In the genomic region with DNA sequence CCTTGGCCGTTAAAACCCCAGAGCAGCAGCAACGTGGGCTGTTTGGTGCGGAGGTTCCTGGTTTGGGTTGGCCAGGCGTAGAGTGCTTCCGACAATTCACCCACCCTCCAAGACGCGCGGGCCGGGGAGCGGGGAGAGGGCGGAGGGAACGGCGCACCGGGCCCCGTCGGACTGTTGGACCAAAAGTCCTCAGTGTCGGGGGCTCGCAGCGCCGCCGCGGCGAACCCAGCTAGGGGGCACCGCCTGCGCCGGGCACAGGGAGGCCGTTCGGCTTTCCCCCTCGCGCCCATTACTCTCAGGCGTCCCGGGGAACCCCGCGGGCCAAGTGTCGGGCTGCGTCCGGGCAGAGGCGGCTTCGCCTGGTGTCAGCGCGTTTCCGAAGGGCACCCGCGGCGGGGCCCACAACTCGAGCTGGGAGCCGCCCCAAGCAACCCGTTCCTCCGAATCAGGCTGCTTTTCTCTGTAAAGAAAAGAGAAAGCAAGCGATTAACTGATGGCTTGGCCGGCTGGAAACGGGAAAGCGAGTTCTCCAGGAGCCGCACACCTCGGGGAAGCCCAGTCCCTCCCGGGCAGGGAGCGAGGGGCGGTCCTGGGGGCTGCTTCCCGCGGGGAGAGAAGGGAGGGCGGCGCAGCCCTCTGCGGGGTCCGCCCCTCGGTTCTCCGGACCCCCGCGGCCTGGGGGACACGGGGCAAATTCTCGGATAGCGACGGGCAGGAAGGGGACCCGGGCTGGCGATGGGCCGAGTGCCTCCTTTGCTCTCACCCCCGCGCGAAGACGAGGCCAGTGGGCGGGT, we compare ENCODE assay signal across 8 cellular contexts.
DNase-seq lines count a peak whose midpoint lies in the region; ATAC-seq, FAIRE-seq and TF ChIP-seq lines count a peak whose summit lies in the region.

No MANE protein-coding gene starts in this region.

- no peak overlapping the region for H3K27ac ChIP-seq in RWPE2 (ENCODE audit: poor library complexity, severe bottlenecking)
- no peak overlapping the region for H3K27ac ChIP-seq in astrocyte (ENCODE audit: low read depth, low read length)
- peak overlapping the region in 16 of 21 experiments; percentile 28 to 89 (median 67) for H3K27ac ChIP-seq in skin epidermis

- H3K27ac Mint-ChIP-seq in astrocyte (ENCODE audit: unreplicated experiment) = no peak overlapping the region

- peaks cover 11% of the 10 kb centered on the region for H3K4me1 Mint-ChIP-seq in astrocyte (ENCODE audit: low read depth, unreplicated experiment)

- peak overlapping the region; percentile 59 for H3K4me3 ChIP-seq in GM06990 (replicated peaks; ENCODE audit: low read depth, low read length)
- peak overlapping the region; percentile 36 for H3K4me3 ChIP-seq in RWPE2 (ENCODE audit: severe bottlenecking)
- peak overlapping the region; percentile 49 for H3K4me3 ChIP-seq in astrocyte (ENCODE audit: insufficient read depth, low read depth, low read length)
- peak overlapping the region; percentile 63 for H3K4me3 ChIP-seq in iPS-18c (ENCODE audit: insufficient read depth, low read depth, low read length)
- H3K4me3 ChIP-seq in skin epidermis = peak overlapping the region; percentile 34 to 60 (median 38)

- no peaks in the 10 kb centered on the region for H4K20me1 ChIP-seq in astrocyte (ENCODE audit: insufficient read depth, low read length)

- H3K4me2 ChIP-seq in astrocyte (ENCODE audit: low read length) = peak overlapping the region; percentile 89

- H3K4me3 Mint-ChIP-seq in astrocyte (ENCODE audit: unreplicated experiment) = peak overlapping the region; percentile 40

- H3K9me3 ChIP-seq in RWPE2 (ENCODE audit: severe bottlenecking) (no peaks in the 10 kb centered on the region), astrocyte (ENCODE audit: insufficient read depth, low read depth, low read length) (peaks cover 3% of the 10 kb centered on the region), iPS-18c (ENCODE audit: control insufficient read depth, insufficient read depth, low read length) (no peaks in the 10 kb centered on the region)

- TF ChIP-seq CTCF in GM06990 (IDR thresholded peaks at IDR 0.05; ENCODE audit: insufficient read depth, low read length, poor library complexity, severe bottlenecking) = no peak
- no peak for TF ChIP-seq CTCF in RWPE2 (IDR thresholded peaks at IDR 0.05; ENCODE audit: poor library complexity, severe bottlenecking)
- no peak for TF ChIP-seq CTCF in astrocyte (IDR thresholded peaks at IDR 0.05; ENCODE audit: insufficient read depth, low read depth, low read length)

- H3K36me3 Mint-ChIP-seq in astrocyte (ENCODE audit: low read depth, unreplicated experiment) = peaks cover 5% of the 10 kb centered on the region

- DNase-seq in GM06990 (ENCODE audit: extremely low read depth, insufficient read length) = no peak
- no peak for DNase-seq in RWPE2 (ENCODE audit: low spot score)
- DNase-seq in astrocyte (ENCODE audit: low read depth) = no peak
- DNase-seq in SKM-1 (lab: John Stamatoyannopoulos, UW; ENCODE audit: unreplicated experiment) = no peak

- H3K9me3 Mint-ChIP-seq in astrocyte (ENCODE audit: unreplicated experiment) = peaks cover 14% of the 10 kb centered on the region

- H3K36me3 ChIP-seq in GM06990 (ENCODE audit: control insufficient read depth, insufficient read depth, low read length) (no peaks in the 10 kb centered on the region), RWPE2 (ENCODE audit: low read depth) (no peaks in the 10 kb centered on the region), astrocyte (ENCODE audit: insufficient read depth, low read length) (no peaks in the 10 kb centered on the region)

- peak overlapping the region; percentile 60 for H2AFZ ChIP-seq in astrocyte (ENCODE audit: low read depth, low read length)

- no peaks in the 10 kb centered on the region for H3K4me1 ChIP-seq in RWPE2 (ENCODE audit: insufficient read depth, poor library complexity, severe bottlenecking)
- no peaks in the 10 kb centered on the region for H3K4me1 ChIP-seq in astrocyte (ENCODE audit: insufficient read depth, low read length)

- H3K27me3 ChIP-seq in GM06990 (replicated peaks; ENCODE audit: control insufficient read depth, insufficient read depth, low read length) = peaks cover 2% of the 10 kb centered on the region
- H3K27me3 ChIP-seq in RWPE2 (ENCODE audit: insufficient read depth, poor library complexity, severe bottlenecking) = peaks cover 35% of the 10 kb centered on the region
- H3K27me3 ChIP-seq in astrocyte (ENCODE audit: insufficient read depth, low read length) = peaks cover 50% of the 10 kb centered on the region

- FAIRE-seq in astrocyte (lab: Jason Lieb, UNC) = no peak

- no peaks in the 10 kb centered on the region for H3K79me2 ChIP-seq in astrocyte (ENCODE audit: insufficient read depth, low read length)

- H3K27me3 Mint-ChIP-seq in astrocyte (ENCODE audit: low read depth, unreplicated experiment) = peaks cover 49% of the 10 kb centered on the region

- ATAC-seq in RWPE2 (ENCODE audit: low read depth) = peak; percentile 59
- no peak for ATAC-seq in GM19455 (IDR thresholded peaks at IDR 0.05; ENCODE audit: unreplicated experiment)
- ATAC-seq in GM19395 (IDR thresholded peaks at IDR 0.05; ENCODE audit: unreplicated experiment) = no peak

- peak overlapping the region; percentile 48 for H3K9ac ChIP-seq in astrocyte (ENCODE audit: low read length)

Comparison
In these comparisons a context has a peak if more than half of its experiments do, and no peak if none do; other contexts are left out.
1. H3K27ac ChIP-seq: peak in skin epidermis (16 of 21); none in RWPE2 (single experiment) and astrocyte (single experiment).
2. Peak in every context shown above with its lines, with median percentiles within 50 percentile points of each other: H3K4me3 ChIP-seq.